ENCODE assay signal across 1 cellular context in genomic region chr6:142361345-142361744, GRCh38.
TF ChIP-seq lines count a peak whose summit lies in the region.

No MANE protein-coding gene starts in this region.

TF ChIP-seq in SK-N-SH, 30 proteins besides CTCF, POLR2A, EP300 and RAD21 (continued from another document):
- TF ChIP-seq USF2 (IDR thresholded peaks at IDR 0.05; ENCODE audit: borderline replicate concordance, low read depth, low read length) (no peak), PBX3 (IDR thresholded peaks at IDR 0.05) (no peak), FOXM1 (IDR thresholded peaks at IDR 0.05; ENCODE audit: low read depth) (no peak), FOSL2 (IDR thresholded peaks at IDR 0.05; ENCODE audit: borderline replicate concordance, low read depth) (no peak)
